In the genomic region with DNA sequence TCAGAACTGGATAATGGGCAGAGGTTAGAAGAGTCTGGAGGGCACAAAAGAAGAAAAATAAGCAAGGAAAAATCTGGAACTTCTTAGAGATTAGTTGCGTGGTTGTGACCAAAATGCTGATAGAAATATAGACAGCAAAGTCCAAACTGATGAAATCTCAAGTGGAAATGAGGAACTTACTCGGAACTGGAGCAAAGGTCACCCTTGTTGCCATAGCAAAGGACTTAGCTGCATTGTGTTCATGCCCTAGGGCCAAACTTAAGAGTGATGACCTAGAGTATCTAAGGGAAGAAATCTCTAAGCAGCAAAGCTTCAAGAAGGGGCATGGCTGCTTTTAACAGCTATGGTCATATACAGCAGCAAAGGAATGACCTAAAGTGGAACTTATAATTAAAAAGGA, we compare ENCODE assay signal across 13 cellular contexts.
DNase-seq lines count a peak whose midpoint lies in the region; ATAC-seq, FAIRE-seq and TF ChIP-seq lines count a peak whose summit lies in the region.
"Had no signal": no experiment of that assay in that cellular context is flagged by ENCODE, and none has a peak within 500 bp of the region (broad histone marks: within the 10 kb centered on the region; RNA-seq: fewer than 3 reads in every experiment).

No MANE protein-coding gene starts in this region.

- peaks cover 17% of the 10 kb centered on the region for H3K4me1 Mint-ChIP-seq in astrocyte (ENCODE audit: low read depth, unreplicated experiment)

- no peak for TF ChIP-seq POLR2A in gastrocnemius medialis (IDR thresholded peaks at IDR 0.05)

- ATAC-seq in left lobe of liver: peak; percentile 77
- no peak for ATAC-seq in GM18909 (IDR thresholded peaks at IDR 0.05; ENCODE audit: poor library complexity, unreplicated experiment)
- ATAC-seq in gastrocnemius medialis: no peak
- ATAC-seq in HG03432 (IDR thresholded peaks at IDR 0.05; ENCODE audit: unreplicated experiment): no peak

- peaks cover 9% of the 10 kb centered on the region for H3K9me3 Mint-ChIP-seq in astrocyte (ENCODE audit: unreplicated experiment)

- no peak overlapping the region for H3K4me3 ChIP-seq in astrocyte (ENCODE audit: insufficient read depth, low read depth, low read length)
- H3K4me3 ChIP-seq in gastrocnemius medialis: no peak overlapping the region

- H3K9me3 ChIP-seq in astrocyte (ENCODE audit: insufficient read depth, low read depth, low read length) (no peaks in the 10 kb centered on the region), gastrocnemius medialis (no peaks in the 10 kb centered on the region)

- no peaks in the 10 kb centered on the region for H3K4me1 ChIP-seq in astrocyte (ENCODE audit: insufficient read depth, low read length)
- H3K4me1 ChIP-seq in gastrocnemius medialis: peaks cover 4 to 8% of the 10 kb centered on the region in 2 donors

- no peak overlapping the region for H3K9ac ChIP-seq in astrocyte (ENCODE audit: low read length)

- TF ChIP-seq CTCF in astrocyte (IDR thresholded peaks at IDR 0.05; ENCODE audit: insufficient read depth, low read depth, low read length) (no peak), gastrocnemius medialis (IDR thresholded peaks at IDR 0.05 in 4 of 5, conservative IDR thresholded peaks at IDR 0.05 in 1 of 5) (no peak)

- H3K27me3 ChIP-seq in astrocyte (ENCODE audit: insufficient read depth, low read length): no peaks in the 10 kb centered on the region
- no peaks in the 10 kb centered on the region for H3K27me3 ChIP-seq in gastrocnemius medialis

- intact Hi-C loops in gastrocnemius medialis (cut with DNase I; ENCODE audit: low total_unique reads): no loop called here

- H3K36me3 ChIP-seq in astrocyte (ENCODE audit: insufficient read depth, low read length): no peaks in the 10 kb centered on the region
- no peaks in the 10 kb centered on the region for H3K36me3 ChIP-seq in gastrocnemius medialis

- H3K27ac ChIP-seq in astrocyte (ENCODE audit: low read depth, low read length): no peak overlapping the region
- H3K27ac ChIP-seq in gastrocnemius medialis: no peak overlapping the region

- H3K4me2 ChIP-seq in astrocyte (ENCODE audit: low read length): no peak overlapping the region

- H3K36me3 Mint-ChIP-seq in astrocyte (ENCODE audit: low read depth, unreplicated experiment): no peaks in the 10 kb centered on the region

- H3K27me3 Mint-ChIP-seq in astrocyte (ENCODE audit: low read depth, unreplicated experiment): no peaks in the 10 kb centered on the region

- DNase-seq in AML-193 (lab: John Stamatoyannopoulos, UW) (peak; percentile 43 to 48), Kasumi-1 (lab: John Stamatoyannopoulos, UW) (peak; percentile 47 to 52), astrocyte (ENCODE audit: low read depth) (no peak), left lobe of liver (ENCODE audit: low spot score) (peak; percentile 54), gastrocnemius medialis (no peak), cerebellar nuclear complex (lab: John Stamatoyannopoulos, UW) (no peak)
- DNase-seq: activated T-cell treated with anti-CD3 and anti-CD28 coated beads for 4 hours, H7, NCI-H226, posterior cingulate gyrus had no signal

- H3K4me3 Mint-ChIP-seq in astrocyte (ENCODE audit: unreplicated experiment): no peak overlapping the region

- H3K27ac Mint-ChIP-seq in astrocyte (ENCODE audit: unreplicated experiment): peak overlapping the region; percentile 10

- no peaks in the 10 kb centered on the region for H4K20me1 ChIP-seq in astrocyte (ENCODE audit: insufficient read depth, low read length)

- FAIRE-seq in astrocyte (lab: Jason Lieb, UNC): no peak
- FAIRE-seq: colon had no signal

- H3K79me2 ChIP-seq in astrocyte (ENCODE audit: insufficient read depth, low read length): no peaks in the 10 kb centered on the region

- in situ Hi-C loops in gastrocnemius medialis (cut with MboI; ENCODE audit: low sequenced_read_pairs in 4 of 4): no loop called here

- H2AFZ ChIP-seq in astrocyte (ENCODE audit: low read depth, low read length): no peak overlapping the region

Comparison
In these comparisons a context has a peak if more than half of its experiments do, and no peak if none do; other contexts are left out.
1. DNase-seq: peak in AML-193 (2 of 2), Kasumi-1 (2 of 2) and left lobe of liver (single experiment); none in astrocyte (single experiment), gastrocnemius medialis (0 of 2) and cerebellar nuclear complex (0 of 2).